ENCODE assay signal across 23 cellular contexts in the genomic region with DNA sequence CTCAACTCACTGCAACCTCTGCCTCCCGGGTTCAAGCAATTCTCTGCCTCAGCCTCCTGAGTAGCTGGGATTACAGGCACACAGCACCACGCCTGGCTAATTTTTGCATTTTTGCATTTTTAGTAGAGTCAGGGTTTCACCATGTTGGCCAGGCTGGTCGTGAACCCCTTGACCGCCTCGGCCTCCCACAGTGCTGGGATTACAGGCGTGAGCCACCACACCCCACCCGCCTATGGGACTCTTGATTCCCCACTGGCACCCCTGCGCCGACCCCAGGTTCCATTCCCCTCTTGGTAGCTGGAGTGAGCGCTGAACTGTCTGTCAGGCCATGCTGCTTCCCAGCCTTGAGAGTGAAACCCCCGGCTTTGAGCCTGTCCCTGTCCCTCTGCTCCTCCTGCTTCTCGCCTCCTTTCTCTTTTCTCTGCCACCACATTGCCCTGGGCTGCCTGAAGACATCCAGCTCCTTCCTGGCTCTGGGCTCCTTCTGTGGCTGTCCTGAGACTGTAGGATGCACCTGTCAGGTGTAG. TPM values are rescaled to one million over a fixed set of nuclear protein-coding genes. Genes with fewer than 3 reads are reported as not detected.
DNase-seq lines count a peak whose midpoint lies in the region; ATAC-seq, FAIRE-seq and TF ChIP-seq lines count a peak whose summit lies in the region.
"Had no signal": no experiment of that assay in that cellular context is flagged by ENCODE, and none has a peak within 500 bp of the region (broad histone marks: within the 10 kb centered on the region; RNA-seq: fewer than 3 reads in every experiment).

No MANE protein-coding gene starts in this region.

- no peak overlapping the region for H3K4me3 ChIP-seq in kidney (ENCODE audit: low read length in 2 of 2)
- H3K4me3 ChIP-seq: lower lobe of right lung, testis had no signal

- H3K9me3 Mint-ChIP-seq in activated T-helper 17 cell treated with anti-CD3 and anti-CD28 coated beads, Interleukin-2, amount 50 U/mL, for 72 hours, result no peaks in the 10 kb centered on the region
- no peaks in the 10 kb centered on the region for H3K9me3 Mint-ChIP-seq in stimulated activated effector memory CD8-positive, alpha-beta T cell treated with anti-CD3 and anti-CD28 coated beads, Interleukin-12 subunit alpha, Interleukin-12 subunit beta, amount 100 ng/mL, for 72 hours

- H3K4me3 Mint-ChIP-seq in activated T-helper 17 cell treated with anti-CD3 and anti-CD28 coated beads, Interleukin-2, amount 50 U/mL, for 72 hours, result no peak overlapping the region
- peak overlapping the region; percentile 18 for H3K4me3 Mint-ChIP-seq in stimulated activated effector memory CD8-positive, alpha-beta T cell treated with anti-CD3 and anti-CD28 coated beads, Interleukin-12 subunit alpha, Interleukin-12 subunit beta, amount 100 ng/mL, for 72 hours

- no peak for TF ChIP-seq CTCF in kidney (IDR thresholded peaks at IDR 0.05; ENCODE audit: borderline replicate concordance, extremely low read depth, insufficient read depth)

- intact Hi-C loops in kidney (cut with DNase I), result no loop called here

- no peak overlapping the region for H3K9ac ChIP-seq in kidney (ENCODE audit: low read length in 2 of 2)

- no peaks in the 10 kb centered on the region for H3K9me3 ChIP-seq in kidney (ENCODE audit: control insufficient read depth in 1 of 2, low read length in 2 of 2)
- H3K9me3 ChIP-seq: lower lobe of right lung, SK-N-SH, testis had no signal

- FAIRE-seq in kidney (lab: Jason Lieb, UNC), result no peak
- FAIRE-seq: astrocyte, small intestine had no signal

- ATAC-seq in activated T-helper 17 cell treated with anti-CD3 and anti-CD28 coated beads, Interleukin-2, amount 50 U/mL, for 72 hours (replicated peaks), result no peak
- ATAC-seq in stimulated activated effector memory CD8-positive, alpha-beta T cell treated with anti-CD3 and anti-CD28 coated beads, Interleukin-12 subunit alpha, Interleukin-12 subunit beta, amount 100 ng/mL, for 72 hours, result no peak
- ATAC-seq in HG02981 (IDR thresholded peaks at IDR 0.05; ENCODE audit: unreplicated experiment) (no peak), GM18909 (IDR thresholded peaks at IDR 0.05; ENCODE audit: poor library complexity, unreplicated experiment) (no peak)
- ATAC-seq: lower lobe of right lung had no signal

- peak overlapping the region; percentile 47 for H3K27ac Mint-ChIP-seq in activated T-helper 17 cell treated with anti-CD3 and anti-CD28 coated beads, Interleukin-2, amount 50 U/mL, for 72 hours
- H3K27ac Mint-ChIP-seq in stimulated activated effector memory CD8-positive, alpha-beta T cell treated with anti-CD3 and anti-CD28 coated beads, Interleukin-12 subunit alpha, Interleukin-12 subunit beta, amount 100 ng/mL, for 72 hours, result peak overlapping the region; percentile 99

- no peak overlapping the region for H3K27ac ChIP-seq in kidney (ENCODE audit: low read depth in 2 of 2, low read length in 2 of 2)
- H3K27ac ChIP-seq: HL-60, lower lobe of right lung, testis, VCaP had no signal

- no peaks in the 10 kb centered on the region for H3K27me3 Mint-ChIP-seq in activated T-helper 17 cell treated with anti-CD3 and anti-CD28 coated beads, Interleukin-2, amount 50 U/mL, for 72 hours

- H3K4me1 ChIP-seq in kidney (ENCODE audit: control insufficient read depth in 1 of 2, insufficient read depth in 1 of 2, low read depth in 1 of 2, low read length in 2 of 2), result peaks cover 14 to 21% of the 10 kb centered on the region in 2 donors

- no peaks in the 10 kb centered on the region for H3K36me3 ChIP-seq in kidney (ENCODE audit: control insufficient read depth in 1 of 2, insufficient read depth in 2 of 2, low read length in 2 of 2)
- H3K36me3 ChIP-seq: lower lobe of right lung had no signal

- no peaks in the 10 kb centered on the region for H3K36me3 Mint-ChIP-seq in activated T-helper 17 cell treated with anti-CD3 and anti-CD28 coated beads, Interleukin-2, amount 50 U/mL, for 72 hours (ENCODE audit: low read depth)
- H3K36me3 Mint-ChIP-seq in stimulated activated effector memory CD8-positive, alpha-beta T cell treated with anti-CD3 and anti-CD28 coated beads, Interleukin-12 subunit alpha, Interleukin-12 subunit beta, amount 100 ng/mL, for 72 hours, result peaks cover 27% of the 10 kb centered on the region

- H3K4me1 Mint-ChIP-seq in activated T-helper 17 cell treated with anti-CD3 and anti-CD28 coated beads, Interleukin-2, amount 50 U/mL, for 72 hours, result peaks cover 47% of the 10 kb centered on the region
- peaks cover 97% of the 10 kb centered on the region for H3K4me1 Mint-ChIP-seq in stimulated activated effector memory CD8-positive, alpha-beta T cell treated with anti-CD3 and anti-CD28 coated beads, Interleukin-12 subunit alpha, Interleukin-12 subunit beta, amount 100 ng/mL, for 72 hours

- peak; percentile 60 for DNase-seq in activated effector memory CD4-positive, alpha-beta T cell treated with anti-CD3 and anti-CD28 coated beads, Interleukin-2, amount 50 U/mL, for 16 hours
- DNase-seq in activated effector memory CD4-positive, alpha-beta T cell treated with Interleukin-2 at 50 U/mL for 16 hours, result no peak
- peak; percentile 54 for DNase-seq in kidney
- no peak for DNase-seq in stimulated activated effector memory CD8-positive, alpha-beta T cell treated with anti-CD3 and anti-CD28 coated beads, Interleukin-12 subunit alpha, Interleukin-12 subunit beta, amount 100 ng/mL, for 72 hours (ENCODE audit: low spot score in 2 of 2)
- no peak for DNase-seq in cerebellum (ENCODE audit: low spot score)
- DNase-seq: activated naive CD4-positive, alpha-beta T cell treated with Interleukin-2 at 50 U/mL for 16 hours; C1 segment of cervical spinal cord; DMS79 treated with DMSO at 0.1 percent for 48 hours; lower lobe of right lung; NCI-H1092; NCI-H187 treated with DMSO at 0.1 percent for 48 hours; NCI-H2227 treated with DMSO at 0.1 percent for 48 hours; retina; SK-N-SH; small intestine; stimulated activated CD4-positive, alpha-beta T cell treated with anti-CD3 and anti-CD28 coated beads, Interleukin-1b, Interleukin-23, amount 100 ng/mL, for 48 hours; testis had no signal

RNA-seq across cellular contexts. Expression of gene IER5, which starts 48.8 kb away (rescaled TPM):
- total RNA-seq in activated T-helper 17 cell treated with anti-CD3 and anti-CD28 coated beads, Interleukin-2, amount 50 U/mL, for 72 hours, result 10 to 100 TPM; 40.9 to 60.4 TPM
- total RNA-seq in kidney, result 11.0 TPM
- polyA plus RNA-seq in kidney (ENCODE audit: insufficient read depth, low read depth, low replicate concordance), result 3.9 TPM
- 13.7 TPM for total RNA-seq in cerebellum

Comparison
In these comparisons a context has a peak if more than half of its experiments do, and no peak if none do; other contexts are left out.
1. DNase-seq: peak in activated effector memory CD4-positive, alpha-beta T cell treated with anti-CD3 and anti-CD28 coated beads, Interleukin-2, amount 50 U/mL, for 16 hours (single experiment) and kidney (single experiment); none in activated effector memory CD4-positive, alpha-beta T cell treated with Interleukin-2 at 50 U/mL for 16 hours (single experiment), stimulated activated effector memory CD8-positive, alpha-beta T cell treated with anti-CD3 and anti-CD28 coated beads, Interleukin-12 subunit alpha, Interleukin-12 subunit beta, amount 100 ng/mL, for 72 hours (0 of 2) and cerebellum (single experiment).